ENCODE assay signal across 24 cellular contexts in the genomic region with DNA sequence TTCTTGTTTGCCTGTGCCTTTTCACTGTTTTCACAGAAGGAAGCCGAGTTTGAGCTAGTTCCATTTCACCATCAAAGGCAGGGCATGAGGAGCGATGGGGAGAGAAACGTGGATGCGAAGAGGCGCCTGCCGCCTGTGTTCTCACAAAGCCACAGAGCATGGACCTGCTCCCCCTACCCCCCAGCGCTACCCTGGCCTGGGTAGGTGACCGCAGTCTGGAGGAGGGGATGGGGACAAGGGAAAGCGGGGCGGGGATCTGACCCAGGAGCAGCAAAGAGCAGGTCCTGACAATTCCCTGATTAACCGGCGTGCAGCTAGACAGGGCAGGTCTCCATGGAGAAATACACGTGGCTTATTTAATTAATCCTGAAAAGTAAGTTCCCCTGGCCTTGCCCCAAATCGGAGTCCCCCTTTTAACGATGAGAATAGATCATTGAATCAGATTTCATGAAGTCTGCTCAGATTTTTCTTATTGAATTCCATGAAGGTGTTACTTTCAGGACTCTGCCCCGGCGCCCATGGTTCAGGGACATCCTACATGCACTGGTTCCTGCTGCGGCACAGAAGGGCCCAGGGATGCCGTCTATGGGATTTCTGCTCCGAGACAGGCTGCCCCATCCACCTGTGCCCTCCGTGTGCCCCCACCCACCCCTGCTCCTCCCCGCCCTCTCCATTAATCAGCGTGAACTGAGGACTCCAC.
"Had no signal": no experiment of that assay in that cellular context is flagged by ENCODE, and none has a peak within 500 bp of the region (broad histone marks: within the 10 kb centered on the region; RNA-seq: fewer than 3 reads in every experiment).

No MANE protein-coding gene starts in this region.

- H3K4me3 Mint-ChIP-seq: activated CD4-positive, alpha-beta memory T cell treated with anti-CD3 and anti-CD28 coated beads for 36 hours; activated CD4-positive, alpha-beta T cell treated with anti-CD3 and anti-CD28 coated beads, Interleukin-2, amount 10 ng/mL, durations not matched to agents 24 days and 14 days; activated naive CD8-positive, alpha-beta T cell; activated T-cell treated with anti-CD3 and anti-CD28 coated beads, Interleukin-2, amount 50 U/mL, for 72 hours; mesothelial cell of epicardium; nephron progenitor cell; T-helper 1 cell treated with Interleukin-12 subunit alpha and Interleukin-12 subunit beta and Interleukin-4 antibody, amounts not matched to agents 30 μg/mL and 1 μg/mL, for 36 hours had no signal

- H3K4me1 Mint-ChIP-seq: activated CD4-positive, alpha-beta T cell treated with anti-CD3 and anti-CD28 coated beads, Interleukin-2, amount 10 ng/mL, durations not matched to agents 24 days and 14 days; mesothelial cell of epicardium; naive B cell; nephron progenitor cell had no signal

- H3K36me3 Mint-ChIP-seq: activated CD4-positive, alpha-beta memory T cell treated with anti-CD3 and anti-CD28 coated beads for 36 hours; activated naive CD8-positive, alpha-beta T cell; mesothelial cell of epicardium; naive B cell had no signal

- H3K27ac Mint-ChIP-seq: activated CD4-positive, alpha-beta memory T cell treated with anti-CD3 and anti-CD28 coated beads for 36 hours; activated CD4-positive, alpha-beta T cell treated with anti-CD3 and anti-CD28 coated beads, Interleukin-2, amount 10 ng/mL, durations not matched to agents 24 days and 14 days; activated naive CD8-positive, alpha-beta T cell; activated T-cell treated with anti-CD3 and anti-CD28 coated beads, Interleukin-2, amount 50 U/mL, for 72 hours; mesothelial cell of epicardium; nephron progenitor cell; T-helper 1 cell treated with Interleukin-12 subunit alpha and Interleukin-12 subunit beta and Interleukin-4 antibody, amounts not matched to agents 30 μg/mL and 1 μg/mL, for 36 hours had no signal

- H3K9me3 ChIP-seq: gastrocnemius medialis, upper lobe of left lung had no signal

- H3K9me3 Mint-ChIP-seq: activated CD4-positive, alpha-beta memory T cell treated with anti-CD3 and anti-CD28 coated beads for 36 hours; activated CD4-positive, alpha-beta T cell treated with anti-CD3 and anti-CD28 coated beads, Interleukin-2, amount 10 ng/mL, durations not matched to agents 24 days and 14 days; mesothelial cell of epicardium; T-helper 1 cell treated with Interleukin-12 subunit alpha and Interleukin-12 subunit beta and Interleukin-4 antibody, amounts not matched to agents 30 μg/mL and 1 μg/mL, for 36 hours had no signal

- ATAC-seq: activated T-cell treated with anti-CD3 and anti-CD28 coated beads, Interleukin-2, amount 50 U/mL, for 72 hours; gastrocnemius medialis; left cardiac atrium; right cardiac atrium; stimulated activated naive CD8-positive, alpha-beta T cell treated with anti-CD3 and anti-CD28 coated beads, Interleukin-15, Interleukin-2, amounts not matched to agents 100 U/mL and 50 U/mL, for 24 hours had no signal

- H3K27me3 Mint-ChIP-seq: activated CD4-positive, alpha-beta T cell treated with anti-CD3 and anti-CD28 coated beads, Interleukin-2, amount 10 ng/mL, durations not matched to agents 24 days and 14 days had no signal

- H3K4me3 ChIP-seq: gastrocnemius medialis, upper lobe of left lung had no signal

- H3K4me1 ChIP-seq: gastrocnemius medialis, parathyroid adenoma, upper lobe of left lung had no signal

- H3K27me3 ChIP-seq: upper lobe of left lung had no signal

- H3K27ac ChIP-seq: gastrocnemius medialis, parathyroid adenoma, upper lobe of left lung had no signal

- DNase-seq: activated CD4-positive, alpha-beta memory T cell treated with anti-CD3 and anti-CD28 coated beads for 36 hours; activated CD4-positive, alpha-beta T cell treated with anti-CD3 and anti-CD28 coated beads, Interleukin-2, amount 10 ng/mL, durations not matched to agents 24 days and 14 days; activated CD4-positive, CD25-positive, alpha-beta regulatory T cell treated with anti-CD3 and anti-CD28 coated beads, Interleukin-2, amount 50 U/mL, for 72 hours; activated naive CD4-positive, alpha-beta T cell treated with Interleukin-2 at 50 U/mL for 16 hours; activated T-cell treated with anti-CD3 and anti-CD28 coated beads for 4 hours; activated T-cell treated with anti-CD3 and anti-CD28 coated beads, Interleukin-2, amount 50 U/mL, for 72 hours; effector memory CD4-positive, alpha-beta T cell; erythroblast; gastrocnemius medialis; glutamatergic neuron; left cardiac atrium; mammary epithelial cell; naive B cell; nephron progenitor cell; right cardiac atrium; stimulated activated CD4-positive, alpha-beta T cell treated with anti-CD3 and anti-CD28 coated beads, Interleukin-4, amount 100 ng/mL, for 1 hour; stimulated activated naive CD8-positive, alpha-beta T cell treated with anti-CD3 and anti-CD28 coated beads, Interleukin-15, Interleukin-2, amounts not matched to agents 100 U/mL and 50 U/mL, for 24 hours; SW 1271; T-helper 9 cell had no signal

- H3K36me3 ChIP-seq: gastrocnemius medialis, upper lobe of left lung had no signal
